In genomic region chr3:46595819-46596218, GRCh38 we compare ENCODE assay signal across 32 cellular contexts. TPM values are rescaled to one million over a fixed set of nuclear protein-coding genes. Genes with fewer than 3 reads are reported as not detected.
"Had no signal": no experiment of that assay in that cellular context is flagged by ENCODE, and none has a peak within 500 bp of the region (broad histone marks: within the 10 kb centered on the region; RNA-seq: fewer than 3 reads in every experiment).

No MANE protein-coding gene starts in this region.

- H2AFZ ChIP-seq: neural progenitor cell, parathyroid adenoma had no signal

- H3K79me2 ChIP-seq: parathyroid adenoma had no signal

- H3K4me1 ChIP-seq: neural progenitor cell, parathyroid adenoma, psoas muscle, spleen, testis, tibial artery, transverse colon, upper lobe of right lung, uterus had no signal

- H3K27ac ChIP-seq: neural progenitor cell, ovary, parathyroid adenoma, psoas muscle, spleen, testis, tibial artery, transverse colon, upper lobe of right lung, uterus had no signal

- H3K27me3 ChIP-seq: neural progenitor cell, ovary, spleen, suprapubic skin, testis, tibial artery, transverse colon, upper lobe of right lung, uterus had no signal

- DNase-seq: natural killer cell; occipital lobe; ovary; posterior cingulate gyrus; psoas muscle; right cardiac atrium; spleen; stimulated activated CD4-positive, alpha-beta T cell treated with anti-CD3 and anti-CD28 coated beads, Interleukin-12 subunit alpha, Interleukin-12 subunit beta, amount 100 ng/mL, for 4 hours; stimulated activated CD4-positive, alpha-beta T cell treated with anti-CD3 and anti-CD28 coated beads, Interleukin-1b, Interleukin-23, amount 100 ng/mL, for 48 hours; stimulated activated CD4-positive, alpha-beta T cell treated with anti-CD3 and anti-CD28 coated beads, Interleukin-4, amount 100 ng/mL, for 1 hour; stimulated activated CD4-positive, alpha-beta T cell treated with anti-CD3 and anti-CD28 coated beads, Interleukin-4, amount 100 ng/mL, for 4 hours; stimulated activated CD8-positive, alpha-beta memory T cell treated with anti-CD3 and anti-CD28 coated beads, Interleukin-4, amount 100 ng/mL, for 48 hours; stimulated activated naive CD4-positive, alpha-beta T cell; stimulated activated naive CD8-positive, alpha-beta T cell treated with anti-CD3 and anti-CD28 coated beads, Interleukin-15, amount 100 ng/mL, for 72 hours; stimulated activated naive CD8-positive, alpha-beta T cell treated with anti-CD3 and anti-CD28 coated beads, Interleukin-15, Interleukin-2, amounts not matched to agents 100 U/mL and 50 U/mL, for 24 hours; substantia nigra; testis; tibial artery; transverse colon; upper lobe of right lung; uterus had no signal

- H3K36me3 ChIP-seq: neural progenitor cell, ovary, spleen, suprapubic skin, tibial artery, transverse colon, upper lobe of right lung, uterus had no signal

- H3K4me2 ChIP-seq: neural progenitor cell, smooth muscle cell had no signal

- H3K9me3 ChIP-seq: ovary, psoas muscle, suprapubic skin, testis, tibial artery, upper lobe of right lung, uterus had no signal

- H3K4me3 ChIP-seq: neural progenitor cell, ovary, psoas muscle, skin epidermis, smooth muscle cell, spleen, suprapubic skin, testis, tibial artery, transverse colon, upper lobe of right lung, uterus had no signal

- H3K9ac ChIP-seq: neural progenitor cell, parathyroid adenoma had no signal

- ATAC-seq: natural killer cell; psoas muscle; sciatic nerve; stimulated activated memory B cell treated with anti-CD40 and anti-IgM and Interleukin-4, amounts not matched to agents 10 μg/mL and 1 μg/mL and 100 μg/mL, for 72 hours; stimulated activated naive CD8-positive, alpha-beta T cell treated with anti-CD3 and anti-CD28 coated beads, Interleukin-15, amount 100 ng/mL, for 72 hours; stimulated activated naive CD8-positive, alpha-beta T cell treated with anti-CD3 and anti-CD28 coated beads, Interleukin-15, Interleukin-2, amounts not matched to agents 100 U/mL and 50 U/mL, for 24 hours; upper lobe of right lung had no signal

RNA-seq across cellular contexts. Expression of gene FAM240A, which starts 16.5 kb away (rescaled TPM):
- total RNA-seq: natural killer cell, occipital lobe, progenitor cell of endocrine pancreas, renal cortical epithelial cell, right cardiac atrium, sciatic nerve, smooth muscle cell, spleen, testis, transverse colon, upper lobe of right lung, urinary bladder, uterus had no signal
- polyA plus RNA-seq: neural cell, ovary, right cardiac atrium, smooth muscle cell, urinary bladder had no signal

RNA-seq across cellular contexts. Expression of gene LRRC2, which starts 29.7 kb away (rescaled TPM):
- total RNA-seq: progenitor cell of endocrine pancreas had no signal
- polyA plus RNA-seq: neural cell had no signal
